6 cellular contexts compared by ENCODE assay signal in genomic region chrX:49185062-49185394, GRCh38. TPM values are rescaled to one million over a fixed set of nuclear protein-coding genes. Genes with fewer than 3 reads are reported as not detected.
DNase-seq lines count a peak whose midpoint lies in the region; ATAC-seq and TF ChIP-seq lines count a peak whose summit lies in the region.

No MANE protein-coding gene starts in this region.

- ATAC-seq in GM21423 (IDR thresholded peaks at IDR 0.05; ENCODE audit: unreplicated experiment), result no peak

- 85% methylated on average over 8 of the region's 8 CpGs for WGBS in hepatocyte (ENCODE audit: low lambda C conversion rate, missing lambda C conversion rate)

- H3K4me3 ChIP-seq in NT2/D1 (ENCODE audit: insufficient read length, low read depth) (peak overlapping the region; percentile 77), hepatocyte (no peak overlapping the region)

- peaks cover 3% of the 10 kb centered on the region for H3K4me1 ChIP-seq in NT2/D1 (ENCODE audit: insufficient read depth, insufficient read length)
- no peaks in the 10 kb centered on the region for H3K4me1 ChIP-seq in hepatocyte (ENCODE audit: insufficient read depth)

- in situ Hi-C loops in ACHN (cut with HindIII; ENCODE audit: low pct_ligation_motif_present, low pct_unique_long_range_greater_than_20kb, low sequenced_read_pairs), result no loop called here

- H3K27ac ChIP-seq in hepatocyte, result peak overlapping the region; percentile 45

- H3K9me3 ChIP-seq in NT2/D1 (ENCODE audit: insufficient read depth, low read length), result no peaks in the 10 kb centered on the region
- no peaks in the 10 kb centered on the region for H3K9me3 ChIP-seq in hepatocyte (ENCODE audit: low read depth)

- H3K4me2 ChIP-seq in hepatocyte, result peak overlapping the region; percentile 86

- H3K9me2 ChIP-seq in hepatocyte (replicated peaks; ENCODE audit: insufficient read depth), result no peaks in the 10 kb centered on the region

- no peak for TF ChIP-seq CTCF in hepatocyte (IDR thresholded peaks at IDR 0.05; ENCODE audit: poor library complexity)

- DNase-seq in ACHN (peak; percentile 16), NT2/D1 (ENCODE audit: low read depth, low spot score) (no peak), hepatocyte (ENCODE audit: low spot score) (no peak), NCI-H1436 (lab: John Stamatoyannopoulos, UW) (no peak), NCI-H1417 (lab: John Stamatoyannopoulos, UW) (no peak)

- H3K9ac ChIP-seq in NT2/D1 (ENCODE audit: insufficient read length, low read depth), result peak overlapping the region; percentile 86

- H3K79me2 ChIP-seq in hepatocyte, result no peaks in the 10 kb centered on the region

- no peaks in the 10 kb centered on the region for H4K20me1 ChIP-seq in hepatocyte (ENCODE audit: insufficient read depth, poor library complexity, severe bottlenecking)

- no peaks in the 10 kb centered on the region for H3K27me3 ChIP-seq in NT2/D1 (ENCODE audit: insufficient read depth, insufficient read length)
- no peaks in the 10 kb centered on the region for H3K27me3 ChIP-seq in hepatocyte

- peaks cover 27% of the 10 kb centered on the region for H3K36me3 ChIP-seq in NT2/D1 (ENCODE audit: insufficient read depth, insufficient read length, low read length)
- no peaks in the 10 kb centered on the region for H3K36me3 ChIP-seq in hepatocyte (replicated peaks; ENCODE audit: insufficient read depth, low read depth)

- no peak overlapping the region for H2AFZ ChIP-seq in hepatocyte

RNA-seq across cellular contexts. Expression of gene PRICKLE3, which starts 1.1 kb away (rescaled TPM):
- total RNA-seq in hepatocyte, result 2.8 and 6.1 TPM in 2 replicates
- polyA plus RNA-seq in hepatocyte, result 9.3 and 15.7 TPM in 2 replicates

RNA-seq across cellular contexts. Expression of gene PLP2, which starts 13.3 kb away (rescaled TPM):
- total RNA-seq in hepatocyte, result 27.5 and 34.9 TPM in 2 replicates
- polyA plus RNA-seq in hepatocyte, result 110 and 118 TPM in 2 replicates

RNA-seq across cellular contexts. Expression of gene SYP, which starts 15.0 kb away (rescaled TPM):
- 1.4 and 2.5 TPM in 2 replicates for total RNA-seq in hepatocyte
- 2.1 and 2.9 TPM in 2 replicates for polyA plus RNA-seq in hepatocyte

RNA-seq across cellular contexts. Expression of gene MAGIX, which starts 22.5 kb away (rescaled TPM):
- 5.0 and 6.5 TPM in 2 replicates for total RNA-seq in hepatocyte
- polyA plus RNA-seq in hepatocyte, result 7.1 and 13.4 TPM in 2 replicates

RNA-seq across cellular contexts. Expression of gene CACNA1F, which starts 48.1 kb away (rescaled TPM):
- 0.04 and 1.6 TPM in 2 replicates for total RNA-seq in hepatocyte
- polyA plus RNA-seq in hepatocyte, result 0.27 and 0.44 TPM in 2 replicates
